Comparison of ENCODE assay signal across 36 cellular contexts in genomic region chr14:97367278-97367677, GRCh38.
"Had no signal": no experiment of that assay in that cellular context is flagged by ENCODE, and none has a peak within 500 bp of the region (broad histone marks: within the 10 kb centered on the region; RNA-seq: fewer than 3 reads in every experiment).

No MANE protein-coding gene starts in this region.

- H3K36me3 ChIP-seq: adrenal gland, ascending aorta, cardiac muscle cell had no signal

- H3K27me3 ChIP-seq: adrenal gland, ascending aorta, cardiac muscle cell had no signal

- H3K27me3 Mint-ChIP-seq: activated B cell treated with CpG ODN at 0.5 μM for 24 hours; activated CD4-positive, alpha-beta memory T cell treated with anti-CD3 and anti-CD28 coated beads for 36 hours; activated CD4-positive, alpha-beta T cell treated with anti-CD3 and anti-CD28 coated beads, Interleukin-2, amount 10 ng/mL, durations not matched to agents 24 days and 14 days; activated CD8-positive, alpha-beta T cell treated with anti-CD3 and anti-CD28 coated beads for 36 hours; activated naive CD8-positive, alpha-beta T cell treated with anti-CD3 and anti-CD28 coated beads for 36 hours; activated T-helper 17 cell treated with anti-CD3 and anti-CD28 coated beads, Interleukin-2, amount 50 U/mL, for 72 hours; central memory CD8-positive, alpha-beta T cell; T-cell had no signal

- H3K4me3 Mint-ChIP-seq: activated B cell treated with CpG ODN at 0.5 μM for 24 hours; activated CD4-positive, alpha-beta memory T cell treated with anti-CD3 and anti-CD28 coated beads for 36 hours; activated CD4-positive, alpha-beta T cell treated with anti-CD3 and anti-CD28 coated beads, Interleukin-2, amount 10 ng/mL, durations not matched to agents 24 days and 14 days; activated CD8-positive, alpha-beta T cell treated with anti-CD3 and anti-CD28 coated beads for 36 hours; activated naive CD4-positive, alpha-beta T cell treated with anti-CD3 and anti-CD28 coated beads for 36 hours; activated naive CD8-positive, alpha-beta T cell treated with anti-CD3 and anti-CD28 coated beads for 36 hours; activated T-cell treated with anti-CD3 and anti-CD28 coated beads, Interleukin-2, amount 50 U/mL, for 4 hours; activated T-cell treated with anti-CD3 and anti-CD28 coated beads, Interleukin-2, amount 50 U/mL, for 72 hours; activated T-helper 1 cell treated with anti-CD3 and anti-CD28 coated beads, Interleukin-12 subunit alpha, Interleukin-12 subunit beta, Interleukin-2, Interleukin-4 antibody, amounts not matched to agents 30 ng/mL and 10 ng/mL and 1 ng/mL, durations not matched to agents 14 hours and 24 hours and 36 hours; activated T-helper 17 cell treated with anti-CD3 and anti-CD28 coated beads, Interleukin-2, amount 50 U/mL, for 72 hours; brain; central memory CD8-positive, alpha-beta T cell; T-cell; T-helper 2 cell treated with Interferon-gamma antibody and Interleukin-4, amounts not matched to agents 5 μg/mL and 100 μg/mL, for 36 hours had no signal

- H3K9me3 ChIP-seq: adrenal gland, ascending aorta had no signal

- H3K27ac Mint-ChIP-seq: activated B cell treated with CpG ODN at 0.5 μM for 24 hours; activated CD4-positive, alpha-beta memory T cell treated with anti-CD3 and anti-CD28 coated beads for 36 hours; activated CD4-positive, alpha-beta T cell treated with anti-CD3 and anti-CD28 coated beads, Interleukin-2, amount 10 ng/mL, durations not matched to agents 24 days and 14 days; activated CD8-positive, alpha-beta T cell treated with anti-CD3 and anti-CD28 coated beads for 36 hours; activated naive CD4-positive, alpha-beta T cell treated with anti-CD3 and anti-CD28 coated beads for 36 hours; activated naive CD8-positive, alpha-beta T cell treated with anti-CD3 and anti-CD28 coated beads for 36 hours; activated T-cell treated with anti-CD3 and anti-CD28 coated beads, Interleukin-2, amount 50 U/mL, for 72 hours; activated T-helper 1 cell treated with anti-CD3 and anti-CD28 coated beads, Interleukin-12 subunit alpha, Interleukin-12 subunit beta, Interleukin-2, Interleukin-4 antibody, amounts not matched to agents 30 ng/mL and 10 ng/mL and 1 ng/mL, durations not matched to agents 14 hours and 24 hours and 36 hours; activated T-helper 17 cell treated with anti-CD3 and anti-CD28 coated beads, Interleukin-2, amount 50 U/mL, for 72 hours; T-cell; T-helper 2 cell treated with Interferon-gamma antibody and Interleukin-4, amounts not matched to agents 5 μg/mL and 100 μg/mL, for 36 hours had no signal

- H3K4me1 Mint-ChIP-seq: activated B cell treated with CpG ODN at 0.5 μM for 24 hours; activated CD4-positive, alpha-beta T cell treated with anti-CD3 and anti-CD28 coated beads, Interleukin-2, amount 10 ng/mL, durations not matched to agents 24 days and 14 days; activated naive CD8-positive, alpha-beta T cell treated with anti-CD3 and anti-CD28 coated beads for 36 hours; activated T-helper 17 cell treated with anti-CD3 and anti-CD28 coated beads, Interleukin-2, amount 50 U/mL, for 72 hours; T-cell had no signal

- H3K4me3 ChIP-seq: adrenal gland, ascending aorta, cardiac muscle cell had no signal

- FAIRE-seq: bronchial epithelial cell, TTC549 had no signal

- DNase-seq: activated B cell treated with CpG ODN at 0.5 μM for 24 hours; activated CD4-positive, alpha-beta memory T cell treated with anti-CD3 and anti-CD28 coated beads for 36 hours; activated CD4-positive, alpha-beta T cell treated with anti-CD3 and anti-CD28 coated beads for 4 hours; activated CD4-positive, alpha-beta T cell treated with anti-CD3 and anti-CD28 coated beads, Interleukin-2, amount 10 ng/mL, durations not matched to agents 24 days and 14 days; activated CD4-positive, alpha-beta T cell treated with anti-CD3 and anti-CD28 coated beads, Interleukin-2, amount 50 U/mL, for 1 hour; activated CD4-positive, alpha-beta T cell treated with anti-CD3 and anti-CD28 coated beads, Interleukin-2, amount 50 U/mL, for 4 hours; activated CD4-positive, CD25-positive, alpha-beta regulatory T cell treated with anti-CD3 and anti-CD28 coated beads, Interleukin-2, amount 50 U/mL, for 72 hours; activated CD8-positive, alpha-beta memory T cell treated with anti-CD3 and anti-CD28 coated beads, Interleukin-2, amount 50 U/mL, for 4 hours; activated CD8-positive, alpha-beta T cell treated with anti-CD3 and anti-CD28 coated beads for 36 hours; activated effector memory CD4-positive, alpha-beta T cell treated with anti-CD3 and anti-CD28 coated beads, Interleukin-2, amount 50 U/mL, for 16 hours; activated gamma-delta T cell treated with Interleukin-2 at 50 U/mL for 16 hours; activated naive CD4-positive, alpha-beta T cell; activated naive CD4-positive, alpha-beta T cell treated with anti-CD3 and anti-CD28 coated beads for 36 hours; activated naive CD8-positive, alpha-beta T cell treated with anti-CD3 and anti-CD28 coated beads for 36 hours; activated T-cell treated with anti-CD3 and anti-CD28 coated beads for 4 hours; activated T-cell treated with anti-CD3 and anti-CD28 coated beads, Interleukin-2, amount 50 U/mL, for 1 hour; activated T-cell treated with anti-CD3 and anti-CD28 coated beads, Interleukin-2, amount 50 U/mL, for 4 hours; activated T-cell treated with anti-CD3 and anti-CD28 coated beads, Interleukin-2, amount 50 U/mL, for 72 hours; adrenal gland; amygdala; caudate nucleus; cerebellar nuclear complex; T-cell; T-helper 2 cell; T-helper 9 cell had no signal

- H3K4me1 ChIP-seq: adrenal gland, ascending aorta had no signal

- H3K36me3 Mint-ChIP-seq: activated CD4-positive, alpha-beta memory T cell treated with anti-CD3 and anti-CD28 coated beads for 36 hours; activated naive CD4-positive, alpha-beta T cell treated with anti-CD3 and anti-CD28 coated beads, Interleukin-2, amount 50 U/mL, for 72 hours; activated naive CD8-positive, alpha-beta T cell treated with anti-CD3 and anti-CD28 coated beads for 36 hours; brain; T-cell had no signal

- H3K27ac ChIP-seq: adrenal gland, ascending aorta, cardiac muscle cell, VCaP had no signal

- ATAC-seq: activated CD8-positive, alpha-beta T cell treated with anti-CD3 and anti-CD28 coated beads for 36 hours; activated naive CD4-positive, alpha-beta T cell treated with anti-CD3 and anti-CD28 coated beads, Interleukin-2, amount 50 U/mL, for 72 hours; activated T-cell treated with anti-CD3 and anti-CD28 coated beads, Interleukin-2, amount 50 U/mL, for 4 hours; activated T-cell treated with anti-CD3 and anti-CD28 coated beads, Interleukin-2, amount 50 U/mL, for 72 hours; activated T-helper 17 cell treated with anti-CD3 and anti-CD28 coated beads, Interleukin-2, amount 50 U/mL, for 72 hours; T-cell had no signal
